20 cellular contexts compared by ENCODE assay signal in the genomic region with DNA sequence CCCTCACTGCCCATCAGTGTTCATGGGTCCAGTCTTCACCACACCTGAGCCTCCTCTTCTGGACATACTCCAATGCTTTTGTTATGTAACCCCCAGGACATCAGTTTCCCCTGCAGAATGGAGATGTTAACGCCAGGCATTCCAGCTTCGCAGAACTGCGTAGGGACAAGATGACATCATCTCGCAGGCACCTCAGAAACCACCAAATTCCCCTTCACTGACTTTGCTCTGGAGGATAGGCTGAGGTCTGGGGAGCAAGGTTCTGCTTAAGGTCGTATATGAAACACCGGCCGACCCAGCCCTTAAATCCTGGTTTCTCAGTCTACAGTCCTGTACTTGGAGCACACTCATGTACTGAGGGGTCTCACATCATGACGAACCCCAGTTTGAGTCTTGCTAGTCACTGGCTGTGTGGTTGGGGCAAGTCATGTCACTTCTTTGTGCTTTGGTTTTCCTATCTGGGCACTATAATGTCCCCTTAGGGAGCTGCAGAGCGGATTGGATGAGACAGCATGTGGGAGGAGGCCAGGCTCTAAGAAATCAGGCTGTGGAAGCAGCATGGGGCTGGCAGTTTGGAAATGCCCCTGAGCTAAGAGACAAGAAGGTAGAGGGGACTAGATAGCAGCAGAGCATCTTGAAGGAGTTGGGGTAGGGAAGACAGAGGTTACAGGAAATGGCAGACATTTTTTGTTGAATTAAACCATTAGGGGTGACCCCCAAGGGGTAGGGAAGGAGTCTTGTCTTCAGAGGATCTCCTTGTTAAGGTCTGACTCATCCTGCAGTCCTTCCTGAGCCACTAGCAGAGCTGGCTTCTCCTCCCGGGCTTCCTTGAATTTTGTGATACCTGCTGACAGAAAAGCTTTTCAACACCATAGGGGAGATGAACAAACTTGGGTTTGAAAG.
DNase-seq lines count a peak whose midpoint lies in the region; ATAC-seq, FAIRE-seq and TF ChIP-seq lines count a peak whose summit lies in the region.
"Had no signal": no experiment of that assay in that cellular context is flagged by ENCODE, and none has a peak within 500 bp of the region (broad histone marks: within the 10 kb centered on the region; RNA-seq: fewer than 3 reads in every experiment).

No MANE protein-coding gene starts in this region.

- H3K36me3 Mint-ChIP-seq in neural crest cell (ENCODE audit: low read depth) = no peaks in the 10 kb centered on the region
- H3K36me3 Mint-ChIP-seq: brain, CD14-positive monocyte had no signal

- no peak overlapping the region for H3K4ac ChIP-seq in H1 (replicated peaks; ENCODE audit: insufficient read length, low read depth, low read length)

- no peaks in the 10 kb centered on the region for H3K9me3 Mint-ChIP-seq in neural crest cell
- H3K9me3 Mint-ChIP-seq: activated T-helper 17 cell treated with anti-CD3 and anti-CD28 coated beads, Interleukin-2, amount 50 U/mL, for 72 hours; CD14-positive monocyte; T-helper 2 cell treated with Interferon-gamma antibody and Interleukin-4, amounts not matched to agents 5 μg/mL and 100 μg/mL, for 36 hours had no signal

- H4K5ac ChIP-seq in H1 (ENCODE audit: insufficient read length, low read depth, low read length) = no peak overlapping the region

- peak overlapping the region; percentile 65; the same call in 1 of the 2 replicates for H2BK15ac ChIP-seq in H1 (ENCODE audit: low read length)

- POLR2A ChIA-PET in H1 (lab: Charles Lee; ENCODE audit: partially characterized antibody) (interaction anchor here (1.4 kb wide), 1 partner anchor 10 kb away, joined by 4 read pairs; no protein-coding TSS in a partner anchor), GM10248 (lab: Yijun Ruan, JAX) (no interaction called here)

- peaks cover 1% of the 10 kb centered on the region for H3K27me3 ChIP-seq in NT2/D1 (ENCODE audit: insufficient read depth, insufficient read length)
- H3K27me3 ChIP-seq in H1 (replicated peaks in 1 of 4; ENCODE audit: control insufficient read depth in 3 of 4, extremely low read depth in 1 of 4, insufficient read depth in 3 of 4, low read length in 3 of 4) = no peaks in the 10 kb centered on the region; a peak in 1 of 7 replicates
- peaks cover 22% of the 10 kb centered on the region for H3K27me3 ChIP-seq in BE2C

- H3K4me3 Mint-ChIP-seq in neural crest cell = peak overlapping the region; percentile 4
- H3K4me3 Mint-ChIP-seq: activated T-helper 17 cell treated with anti-CD3 and anti-CD28 coated beads, Interleukin-2, amount 50 U/mL, for 72 hours; brain; CD14-positive monocyte; T-helper 2 cell treated with Interferon-gamma antibody and Interleukin-4, amounts not matched to agents 5 μg/mL and 100 μg/mL, for 36 hours had no signal

- H3K23me2 ChIP-seq in H1 (ENCODE audit: low read depth, low read length) = peaks cover 4% of the 10 kb centered on the region; the same call in 1 of the 2 replicates

- TF ChIP-seq POLR2A in H1 (IDR thresholded peaks at IDR 0.05; ENCODE audit: control extremely low read depth in 1 of 2, low read depth in 2 of 2, low read length in 2 of 2) = no peak

- H3K9ac ChIP-seq in NT2/D1 (ENCODE audit: insufficient read length, low read depth) = no peak overlapping the region
- H3K9ac ChIP-seq in H1 (replicated peaks in 1 of 4; ENCODE audit: extremely low read depth in 1 of 4, low read depth in 3 of 4, low read length in 3 of 4) = no peak overlapping the region

- peaks cover 86% of the 10 kb centered on the region for H3K4me1 Mint-ChIP-seq in neural crest cell
- H3K4me1 Mint-ChIP-seq: activated T-helper 17 cell treated with anti-CD3 and anti-CD28 coated beads, Interleukin-2, amount 50 U/mL, for 72 hours; CD14-positive monocyte had no signal

- H2BK20ac ChIP-seq in H1 (ENCODE audit: low read length) = no peak overlapping the region

- DNase-seq in EL (peak; percentile 89), NT2/D1 (ENCODE audit: low read depth, low spot score) (peak; percentile 70), H1 (ENCODE audit: low read depth in 1 of 2, low spot score in 2 of 2) (no peak), neural crest cell (ENCODE audit: low read depth, low spot score) (no peak), BE2C (no peak), DMS 273 (lab: John Stamatoyannopoulos, UW; ENCODE audit: unreplicated experiment) (no peak), GM10248 (ENCODE audit: extremely low spot score) (no peak)
- DNase-seq: activated CD4-positive, alpha-beta T cell treated with anti-CD3 and anti-CD28 coated beads, Interleukin-2, amount 50 U/mL, for 48 hours; Kasumi-1; NCI-H1930; NCI-H69; stimulated activated CD4-positive, alpha-beta T cell treated with anti-CD3 and anti-CD28 coated beads, Interleukin-2, amount 100 ng/mL, for 24 hours; trophoblast cell had no signal

- H4K91ac ChIP-seq in H1 (replicated peaks; ENCODE audit: insufficient read length, low read length) = no peak overlapping the region

- H3K79me2 ChIP-seq in H1 (ENCODE audit: control insufficient read depth in 1 of 2, insufficient read depth in 2 of 2, low read length in 2 of 2) = no peaks in the 10 kb centered on the region

- H3K23ac ChIP-seq in H1 (ENCODE audit: insufficient read length) = no peak overlapping the region

- H3K56ac ChIP-seq in H1 (replicated peaks; ENCODE audit: insufficient read length, low read depth, low read length) = no peak overlapping the region

- H3K27ac Mint-ChIP-seq in neural crest cell (ENCODE audit: unreplicated experiment) = peak overlapping the region; percentile 3
- H3K27ac Mint-ChIP-seq: activated T-helper 17 cell treated with anti-CD3 and anti-CD28 coated beads, Interleukin-2, amount 50 U/mL, for 72 hours; CD14-positive monocyte; T-helper 2 cell treated with Interferon-gamma antibody and Interleukin-4, amounts not matched to agents 5 μg/mL and 100 μg/mL, for 36 hours had no signal

- H3K9me3 ChIP-seq in NT2/D1 (ENCODE audit: insufficient read depth, low read length) (peaks cover under 1% of the 10 kb centered on the region; the same call in 1 of the 2 replicates), H1 (ENCODE audit: insufficient read depth in 2 of 2, low read depth in 1 of 2, low read length in 1 of 2) (no peaks in the 10 kb centered on the region), BE2C (no peaks in the 10 kb centered on the region)

- no peak overlapping the region for H3K14ac ChIP-seq in H1 (ENCODE audit: insufficient read length)

- H3K4me1 ChIP-seq in NT2/D1 (ENCODE audit: insufficient read depth, insufficient read length) (peaks cover 40% of the 10 kb centered on the region), H1 (replicated peaks in 1 of 4; ENCODE audit: control insufficient read depth in 3 of 4, insufficient read depth in 4 of 4, low read length in 3 of 4) (peaks cover 8 to 22% (median 14%) of the 10 kb centered on the region in 4 experiments), BE2C (no peaks in the 10 kb centered on the region)

- TF ChIP-seq CTCF in H1 (IDR thresholded peaks at IDR 0.05; ENCODE audit: control extremely low read depth in 1 of 3, insufficient read depth in 1 of 3, low read depth in 1 of 3, low read length in 3 of 3) (no peak), neural crest cell (conservative IDR thresholded peaks at IDR 0.05) (no peak), BE2C (IDR thresholded peaks at IDR 0.05; ENCODE audit: low read depth, low read length) (no peak), GM10248 (IDR thresholded peaks at IDR 0.05; ENCODE audit: control extremely low read depth, extremely low read depth, low read depth, missing control alignments) (no peak)

- no peak overlapping the region for H3K18ac ChIP-seq in H1 (ENCODE audit: extremely low read depth, low read length)

- no peak for ATAC-seq in activated CD4-positive, CD25-positive, alpha-beta regulatory T cell treated with anti-CD3 and anti-CD28 coated beads, Interleukin-2, amount 50 U/mL, for 24 hours
- ATAC-seq: activated T-helper 17 cell treated with anti-CD3 and anti-CD28 coated beads, Interleukin-2, amount 50 U/mL, for 72 hours had no signal

- H2BK120ac ChIP-seq in H1 (replicated peaks; ENCODE audit: low read depth, low read length) = no peak overlapping the region

- H4K8ac ChIP-seq in H1 (ENCODE audit: extremely low read depth, insufficient read depth, low read length) = no peak overlapping the region

- no peak for TF ChIP-seq RAD21 in H1 (IDR thresholded peaks at IDR 0.05 in 1 of 2, conservative IDR thresholded peaks at IDR 0.05 in 1 of 2; ENCODE audit: low read depth in 2 of 2, low read length in 2 of 2)

- no peaks in the 10 kb centered on the region for H3K36me3 ChIP-seq in NT2/D1 (ENCODE audit: insufficient read depth, insufficient read length, low read length)
- no peaks in the 10 kb centered on the region for H3K36me3 ChIP-seq in H1 (ENCODE audit: control insufficient read depth in 2 of 4, insufficient read depth in 4 of 4, low read length in 3 of 4)
- no peaks in the 10 kb centered on the region for H3K36me3 ChIP-seq in BE2C

- CTCF ChIA-PET in H1 (lab: Charles Lee; ENCODE audit: partially characterized antibody) (interaction anchor here (0.8 to 6.6 kb wide), 12 partner anchors 10 to 130 kb away, joined by 3 to 43 read pairs (median 4); no protein-coding TSS in a partner anchor), GM10248 (lab: Yijun Ruan, JAX) (interaction anchor here (1.0 kb wide), 1 partner anchor 139 kb away, joined by 4 read pairs; the partner anchor contains the start of gene FOXD2)

- H3K4me3 ChIP-seq in NT2/D1 (ENCODE audit: insufficient read length, low read depth) = no peak overlapping the region
- no peak overlapping the region for H3K4me3 ChIP-seq in H1 (ENCODE audit: extremely low read depth in 1 of 4, insufficient read depth in 2 of 4, low read depth in 3 of 4, low read length in 4 of 4)
- no peak overlapping the region for H3K4me3 ChIP-seq in BE2C (ENCODE audit: low read depth, low read length)

- H4K20me1 ChIP-seq in H1 (replicated peaks in 1 of 2; ENCODE audit: control insufficient read depth in 1 of 2, insufficient read depth in 2 of 2, low read length in 2 of 2) = no peaks in the 10 kb centered on the region

- no peak overlapping the region for H2AFZ ChIP-seq in H1 (ENCODE audit: low read length)

- no peak overlapping the region for H3K4me2 ChIP-seq in H1 (ENCODE audit: insufficient read depth in 1 of 2, low read depth in 2 of 2, low read length in 2 of 2)

- peak; percentile 19 for FAIRE-seq in H1 (lab: Jason Lieb, UNC)
- FAIRE-seq: G401.6 had no signal

- H3K27me3 Mint-ChIP-seq in neural crest cell (ENCODE audit: low read depth) = peaks cover 70% of the 10 kb centered on the region

- peak overlapping the region; percentile 45; the same call in 1 of the 2 replicates for H2BK12ac ChIP-seq in H1 (ENCODE audit: low read depth, low read length)

- peak overlapping the region; percentile 75; the same call in 1 of the 2 replicates for H2BK5ac ChIP-seq in H1 (ENCODE audit: low read depth, low read length)

- TF ChIP-seq EP300 in H1 (IDR thresholded peaks at IDR 0.05; ENCODE audit: borderline replicate concordance in 1 of 2, low read depth in 2 of 2, low read length in 2 of 2) = no peak

- no peaks in the 10 kb centered on the region for H3K79me1 ChIP-seq in H1 (ENCODE audit: low read depth, low read length)

- 84% methylated on average over 10 of the region's 10 CpGs; no CpG with 5 or more reads in 1 of the 2 experiments for WGBS in H1 (ENCODE audit: extremely low coverage in 1 of 2, insufficient coverage in 1 of 2, insufficient read length in 1 of 2, insufficient replicate concordance in 2 of 2, low coverage in 1 of 2, low lambda C conversion rate in 2 of 2, missing lambda C conversion rate in 1 of 2), 2 experiments

- H3K27ac ChIP-seq in H1 (ENCODE audit: low read depth, low read length) = no peak overlapping the region
- H3K27ac ChIP-seq: RWPE1 had no signal

- H2AK5ac ChIP-seq in H1 (ENCODE audit: low read depth, low read length) = 0 out of 2 replicates have a peak overlapping the region, but pooled peaks have one; percentile 8

Comparison
In these comparisons a context has a peak if more than half of its experiments do, and no peak if none do; other contexts are left out.
1. DNase-seq: peak in EL (single experiment) and NT2/D1 (single experiment); none in H1 (0 of 2), neural crest cell (single experiment), BE2C (single experiment), DMS 273 (single experiment) and GM10248 (single experiment).